ENCODE assay signal across 15 cellular contexts in the genomic region with DNA sequence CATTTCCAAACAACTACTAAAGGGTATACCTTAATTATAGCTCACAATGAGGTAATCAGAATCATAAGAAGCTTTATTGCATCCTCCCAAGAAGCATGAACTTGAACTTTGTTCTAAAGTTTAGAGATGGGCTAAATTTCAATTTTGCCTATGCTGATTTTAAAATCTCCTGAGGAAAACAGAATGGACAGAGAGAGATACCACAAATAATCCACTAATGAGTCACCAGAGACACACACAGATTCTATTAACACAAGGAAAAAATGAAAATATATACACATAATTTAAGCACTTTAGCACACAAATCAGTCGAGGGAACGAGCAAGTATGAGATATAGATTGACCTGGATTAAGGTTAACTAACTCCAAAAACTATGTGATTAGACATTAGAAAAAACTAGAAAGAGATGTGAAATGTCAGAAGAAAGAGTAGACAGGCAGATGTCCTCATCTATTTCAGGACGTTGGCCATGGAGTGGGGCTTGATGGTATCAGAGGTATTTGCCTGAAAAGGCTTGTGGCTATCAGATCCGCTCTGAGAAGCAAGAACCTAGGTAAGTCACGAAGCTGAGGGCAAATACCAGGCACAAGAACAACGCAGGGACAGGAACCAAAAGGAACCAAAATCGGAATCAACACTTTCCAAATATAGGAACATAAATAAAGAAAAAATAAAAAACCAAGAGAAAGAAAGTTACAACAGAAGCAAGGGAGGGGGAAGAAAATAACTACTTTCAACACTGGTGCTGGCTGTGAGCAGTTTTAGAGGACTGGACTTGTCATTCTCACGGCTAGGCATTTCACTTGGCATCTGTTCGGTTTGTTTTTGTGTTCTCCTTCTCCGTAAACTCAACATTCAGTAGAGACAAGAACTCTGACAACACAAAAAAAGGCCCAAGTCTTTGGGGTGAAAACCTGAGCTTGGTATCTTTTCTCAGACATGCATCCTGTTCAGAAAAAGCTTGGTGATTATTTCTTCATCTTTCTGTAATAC.
"Had no signal": no experiment of that assay in that cellular context is flagged by ENCODE, and none has a peak within 500 bp of the region (broad histone marks: within the 10 kb centered on the region; RNA-seq: fewer than 3 reads in every experiment).

No MANE protein-coding gene starts in this region.

- H3K27me3 ChIP-seq: breast epithelium, dorsolateral prefrontal cortex, right atrium auricular region, tibial nerve had no signal

- H3K27ac Mint-ChIP-seq: activated CD4-positive, alpha-beta memory T cell treated with anti-CD3 and anti-CD28 coated beads for 36 hours; activated naive CD8-positive, alpha-beta T cell; stimulated activated memory B cell treated with anti-CD40 and anti-IgM and Interleukin-4, amounts not matched to agents 10 μg/mL and 1 μg/mL and 100 μg/mL, for 72 hours had no signal

- H3K4me3 Mint-ChIP-seq: activated CD4-positive, alpha-beta memory T cell treated with anti-CD3 and anti-CD28 coated beads for 36 hours; activated naive CD8-positive, alpha-beta T cell; activated T-cell treated with anti-CD3 and anti-CD28 coated beads, Interleukin-2, amount 50 U/mL, for 4 hours; stimulated activated memory B cell treated with anti-CD40 and anti-IgM and Interleukin-4, amounts not matched to agents 10 μg/mL and 1 μg/mL and 100 μg/mL, for 72 hours had no signal

- H3K4me3 ChIP-seq: breast epithelium, dorsolateral prefrontal cortex, right atrium auricular region, spleen, tibial nerve had no signal

- H3K27me3 Mint-ChIP-seq: stimulated activated memory B cell treated with anti-CD40 and anti-IgM and Interleukin-4, amounts not matched to agents 10 μg/mL and 1 μg/mL and 100 μg/mL, for 72 hours had no signal

- ATAC-seq: activated T-cell treated with anti-CD3 and anti-CD28 coated beads, Interleukin-2, amount 50 U/mL, for 4 hours; stimulated activated memory B cell treated with anti-CD40 and anti-IgM and Interleukin-4, amounts not matched to agents 10 μg/mL and 1 μg/mL and 100 μg/mL, for 72 hours had no signal

- H3K36me3 ChIP-seq: breast epithelium, right atrium auricular region, spleen, tibial nerve had no signal

- H3K36me3 Mint-ChIP-seq: activated CD4-positive, alpha-beta memory T cell treated with anti-CD3 and anti-CD28 coated beads for 36 hours; activated naive CD8-positive, alpha-beta T cell; stimulated activated memory B cell treated with anti-CD40 and anti-IgM and Interleukin-4, amounts not matched to agents 10 μg/mL and 1 μg/mL and 100 μg/mL, for 72 hours had no signal

- DNase-seq: activated CD4-positive, alpha-beta memory T cell treated with anti-CD3 and anti-CD28 coated beads for 36 hours; activated CD4-positive, CD25-positive, alpha-beta regulatory T cell treated with anti-CD3 and anti-CD28 coated beads, Interleukin-2, amount 50 U/mL, for 72 hours; activated gamma-delta T cell; activated T-cell treated with anti-CD3 and anti-CD28 coated beads, Interleukin-2, amount 50 U/mL, for 4 hours; anterior cingulate cortex; hippocampal formation; spleen; stimulated activated CD4-positive, alpha-beta T cell treated with anti-CD3 and anti-CD28 coated beads, Interleukin-1b, Interleukin-23, amount 100 ng/mL, for 48 hours; T-helper 9 cell had no signal

- H3K27ac ChIP-seq: breast epithelium, dorsolateral prefrontal cortex, right atrium auricular region, spleen, tibial nerve had no signal

- H3K4me1 Mint-ChIP-seq: stimulated activated memory B cell treated with anti-CD40 and anti-IgM and Interleukin-4, amounts not matched to agents 10 μg/mL and 1 μg/mL and 100 μg/mL, for 72 hours had no signal

- H3K4me1 ChIP-seq: breast epithelium, right atrium auricular region, spleen, tibial nerve had no signal
